ENCODE assay signal across 1 cellular context in genomic region chr1:220119043-220119512, GRCh38.
A peak's percentile ranks its signal among the peaks of the same experiment; 100 is the strongest.
TF ChIP-seq lines count a peak whose summit lies in the region.

No MANE protein-coding gene starts in this region.

TF ChIP-seq in K562, 482 proteins besides CTCF, POLR2A, EP300 and RAD21 (continued from another document and continues in another):
- TF ChIP-seq PHF20 (IDR thresholded peaks at IDR 0.05; ENCODE audit: partially characterized antibody): no peak
- TF ChIP-seq, protein P1, sequence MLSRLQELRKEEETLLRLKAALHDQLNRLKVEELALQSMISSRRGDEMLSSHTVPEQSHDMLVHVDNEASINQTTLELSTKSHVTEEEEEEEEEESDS (CRISPR knock-in tag; IDR thresholded peaks at IDR 0.05): no peak
- peak; percentile 94 for TF ChIP-seq SOX6 (IDR thresholded peaks at IDR 0.05)
- TF ChIP-seq PYGO2 (tag; IDR thresholded peaks at IDR 0.05): no peak
- TF ChIP-seq, protein P2, sequence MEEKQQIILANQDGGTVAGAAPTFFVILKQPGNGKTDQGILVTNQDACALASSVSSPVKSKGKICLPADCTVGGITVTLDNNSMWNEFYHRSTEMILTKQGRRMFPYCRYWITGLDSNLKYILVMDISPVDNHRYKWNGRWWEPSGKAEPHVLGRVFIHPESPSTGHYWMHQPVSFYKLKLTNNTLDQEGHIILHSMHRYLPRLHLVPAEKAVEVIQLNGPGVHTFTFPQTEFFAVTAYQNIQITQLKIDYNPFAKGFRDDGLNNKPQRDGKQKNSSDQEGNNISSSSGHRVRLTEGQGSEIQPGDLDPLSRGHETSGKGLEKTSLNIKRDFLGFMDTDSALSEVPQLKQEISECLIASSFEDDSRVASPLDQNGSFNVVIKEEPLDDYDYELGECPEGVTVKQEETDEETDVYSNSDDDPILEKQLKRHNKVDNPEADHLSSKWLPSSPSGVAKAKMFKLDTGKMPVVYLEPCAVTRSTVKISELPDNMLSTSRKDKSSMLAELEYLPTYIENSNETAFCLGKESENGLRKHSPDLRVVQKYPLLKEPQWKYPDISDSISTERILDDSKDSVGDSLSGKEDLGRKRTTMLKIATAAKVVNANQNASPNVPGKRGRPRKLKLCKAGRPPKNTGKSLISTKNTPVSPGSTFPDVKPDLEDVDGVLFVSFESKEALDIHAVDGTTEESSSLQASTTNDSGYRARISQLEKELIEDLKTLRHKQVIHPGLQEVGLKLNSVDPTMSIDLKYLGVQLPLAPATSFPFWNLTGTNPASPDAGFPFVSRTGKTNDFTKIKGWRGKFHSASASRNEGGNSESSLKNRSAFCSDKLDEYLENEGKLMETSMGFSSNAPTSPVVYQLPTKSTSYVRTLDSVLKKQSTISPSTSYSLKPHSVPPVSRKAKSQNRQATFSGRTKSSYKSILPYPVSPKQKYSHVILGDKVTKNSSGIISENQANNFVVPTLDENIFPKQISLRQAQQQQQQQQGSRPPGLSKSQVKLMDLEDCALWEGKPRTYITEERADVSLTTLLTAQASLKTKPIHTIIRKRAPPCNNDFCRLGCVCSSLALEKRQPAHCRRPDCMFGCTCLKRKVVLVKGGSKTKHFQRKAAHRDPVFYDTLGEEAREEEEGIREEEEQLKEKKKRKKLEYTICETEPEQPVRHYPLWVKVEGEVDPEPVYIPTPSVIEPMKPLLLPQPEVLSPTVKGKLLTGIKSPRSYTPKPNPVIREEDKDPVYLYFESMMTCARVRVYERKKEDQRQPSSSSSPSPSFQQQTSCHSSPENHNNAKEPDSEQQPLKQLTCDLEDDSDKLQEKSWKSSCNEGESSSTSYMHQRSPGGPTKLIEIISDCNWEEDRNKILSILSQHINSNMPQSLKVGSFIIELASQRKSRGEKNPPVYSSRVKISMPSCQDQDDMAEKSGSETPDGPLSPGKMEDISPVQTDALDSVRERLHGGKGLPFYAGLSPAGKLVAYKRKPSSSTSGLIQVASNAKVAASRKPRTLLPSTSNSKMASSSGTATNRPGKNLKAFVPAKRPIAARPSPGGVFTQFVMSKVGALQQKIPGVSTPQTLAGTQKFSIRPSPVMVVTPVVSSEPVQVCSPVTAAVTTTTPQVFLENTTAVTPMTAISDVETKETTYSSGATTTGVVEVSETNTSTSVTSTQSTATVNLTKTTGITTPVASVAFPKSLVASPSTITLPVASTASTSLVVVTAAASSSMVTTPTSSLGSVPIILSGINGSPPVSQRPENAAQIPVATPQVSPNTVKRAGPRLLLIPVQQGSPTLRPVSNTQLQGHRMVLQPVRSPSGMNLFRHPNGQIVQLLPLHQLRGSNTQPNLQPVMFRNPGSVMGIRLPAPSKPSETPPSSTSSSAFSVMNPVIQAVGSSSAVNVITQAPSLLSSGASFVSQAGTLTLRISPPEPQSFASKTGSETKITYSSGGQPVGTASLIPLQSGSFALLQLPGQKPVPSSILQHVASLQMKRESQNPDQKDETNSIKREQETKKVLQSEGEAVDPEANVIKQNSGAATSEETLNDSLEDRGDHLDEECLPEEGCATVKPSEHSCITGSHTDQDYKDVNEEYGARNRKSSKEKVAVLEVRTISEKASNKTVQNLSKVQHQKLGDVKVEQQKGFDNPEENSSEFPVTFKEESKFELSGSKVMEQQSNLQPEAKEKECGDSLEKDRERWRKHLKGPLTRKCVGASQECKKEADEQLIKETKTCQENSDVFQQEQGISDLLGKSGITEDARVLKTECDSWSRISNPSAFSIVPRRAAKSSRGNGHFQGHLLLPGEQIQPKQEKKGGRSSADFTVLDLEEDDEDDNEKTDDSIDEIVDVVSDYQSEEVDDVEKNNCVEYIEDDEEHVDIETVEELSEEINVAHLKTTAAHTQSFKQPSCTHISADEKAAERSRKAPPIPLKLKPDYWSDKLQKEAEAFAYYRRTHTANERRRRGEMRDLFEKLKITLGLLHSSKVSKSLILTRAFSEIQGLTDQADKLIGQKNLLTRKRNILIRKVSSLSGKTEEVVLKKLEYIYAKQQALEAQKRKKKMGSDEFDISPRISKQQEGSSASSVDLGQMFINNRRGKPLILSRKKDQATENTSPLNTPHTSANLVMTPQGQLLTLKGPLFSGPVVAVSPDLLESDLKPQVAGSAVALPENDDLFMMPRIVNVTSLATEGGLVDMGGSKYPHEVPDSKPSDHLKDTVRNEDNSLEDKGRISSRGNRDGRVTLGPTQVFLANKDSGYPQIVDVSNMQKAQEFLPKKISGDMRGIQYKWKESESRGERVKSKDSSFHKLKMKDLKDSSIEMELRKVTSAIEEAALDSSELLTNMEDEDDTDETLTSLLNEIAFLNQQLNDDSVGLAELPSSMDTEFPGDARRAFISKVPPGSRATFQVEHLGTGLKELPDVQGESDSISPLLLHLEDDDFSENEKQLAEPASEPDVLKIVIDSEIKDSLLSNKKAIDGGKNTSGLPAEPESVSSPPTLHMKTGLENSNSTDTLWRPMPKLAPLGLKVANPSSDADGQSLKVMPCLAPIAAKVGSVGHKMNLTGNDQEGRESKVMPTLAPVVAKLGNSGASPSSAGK (IDR thresholded peaks at IDR 0.05): no peak
- no peak for TF ChIP-seq ZNF561 (CRISPR knock-in tag; conservative IDR thresholded peaks at IDR 0.05)
- TF ChIP-seq, protein P3, sequence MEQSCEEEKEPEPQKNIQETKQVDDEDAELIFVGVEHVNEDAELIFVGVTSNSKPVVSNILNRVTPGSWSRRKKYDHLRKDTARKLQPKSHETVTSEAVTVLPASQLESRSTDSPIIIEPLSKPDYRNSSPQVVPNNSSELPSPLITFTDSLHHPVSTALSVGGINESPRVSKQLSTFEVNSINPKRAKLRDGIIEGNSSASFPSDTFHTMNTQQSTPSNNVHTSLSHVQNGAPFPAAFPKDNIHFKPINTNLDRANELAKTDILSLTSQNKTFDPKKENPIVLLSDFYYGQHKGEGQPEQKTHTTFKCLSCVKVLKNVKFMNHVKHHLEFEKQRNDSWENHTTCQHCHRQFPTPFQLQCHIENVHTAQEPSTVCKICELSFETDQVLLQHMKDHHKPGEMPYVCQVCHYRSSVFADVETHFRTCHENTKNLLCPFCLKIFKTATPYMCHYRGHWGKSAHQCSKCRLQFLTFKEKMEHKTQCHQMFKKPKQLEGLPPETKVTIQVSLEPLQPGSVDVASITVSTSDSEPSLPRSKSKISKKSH (CRISPR knock-in tag; IDR thresholded peaks at IDR 0.05): no peak
- peak; percentile 94 for TF ChIP-seq FOSL1 (tag; conservative IDR thresholded peaks at IDR 0.05)
- TF ChIP-seq, protein P4, sequence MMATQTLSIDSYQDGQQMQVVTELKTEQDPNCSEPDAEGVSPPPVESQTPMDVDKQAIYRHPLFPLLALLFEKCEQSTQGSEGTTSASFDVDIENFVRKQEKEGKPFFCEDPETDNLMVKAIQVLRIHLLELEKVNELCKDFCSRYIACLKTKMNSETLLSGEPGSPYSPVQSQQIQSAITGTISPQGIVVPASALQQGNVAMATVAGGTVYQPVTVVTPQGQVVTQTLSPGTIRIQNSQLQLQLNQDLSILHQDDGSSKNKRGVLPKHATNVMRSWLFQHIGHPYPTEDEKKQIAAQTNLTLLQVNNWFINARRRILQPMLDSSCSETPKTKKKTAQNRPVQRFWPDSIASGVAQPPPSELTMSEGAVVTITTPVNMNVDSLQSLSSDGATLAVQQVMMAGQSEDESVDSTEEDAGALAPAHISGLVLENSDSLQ (IDR thresholded peaks at IDR 0.05): peak; percentile 90
- TF ChIP-seq ETV5 (CRISPR knock-in tag; IDR thresholded peaks at IDR 0.05; ENCODE audit: low read depth): no peak
- TF ChIP-seq TCFL5 (CRISPR knock-in tag; conservative IDR thresholded peaks at IDR 0.05): no peak
- TF ChIP-seq SMAD3 (CRISPR knock-in tag; conservative IDR thresholded peaks at IDR 0.05): no peak
- no peak for TF ChIP-seq ZBTB1 (CRISPR knock-in tag; IDR thresholded peaks at IDR 0.05; ENCODE audit: borderline replicate concordance, low read depth)
- no peak for TF ChIP-seq PRMT5 (CRISPR knock-in tag; IDR thresholded peaks at IDR 0.05)
- TF ChIP-seq ZBTB43 (CRISPR knock-in tag; IDR thresholded peaks at IDR 0.05): no peak
- no peak for TF ChIP-seq DIDO1 (tag; IDR thresholded peaks at IDR 0.05; ENCODE audit: low read depth)
- TF ChIP-seq CREB1 (IDR thresholded peaks at IDR 0.05): peak; percentile 92
- peak; percentile 84; the same call in 1 of the 2 replicates for TF ChIP-seq CREB1 (CRISPR knock-in tag; IDR thresholded peaks at IDR 0.05)
- TF ChIP-seq CBX8 (IDR thresholded peaks at IDR 0.05; ENCODE audit: borderline replicate concordance, extremely low read depth, low read depth, low read length, poor library complexity, severe bottlenecking): no peak
- no peak for TF ChIP-seq SUPT5H (IDR thresholded peaks at IDR 0.05)
- no peak for TF ChIP-seq ZNF384 (IDR thresholded peaks at IDR 0.05; ENCODE audit: low read depth, low read length)
- TF ChIP-seq HLTF (IDR thresholded peaks at IDR 0.05): 0 out of 2 replicates have a peak, but pooled peaks have one; percentile 26
- TF ChIP-seq FOXA1 (IDR thresholded peaks at IDR 0.05; ENCODE audit: borderline replicate concordance): no peak
- TF ChIP-seq KLF1 (tag; IDR thresholded peaks at IDR 0.05): no peak
- no peak for TF ChIP-seq KLF6 (CRISPR knock-in tag; IDR thresholded peaks at IDR 0.05; ENCODE audit: borderline replicate concordance)
- TF ChIP-seq DDX20 (tag; IDR thresholded peaks at IDR 0.05; ENCODE audit: low read depth): no peak
- TF ChIP-seq, protein P5, sequence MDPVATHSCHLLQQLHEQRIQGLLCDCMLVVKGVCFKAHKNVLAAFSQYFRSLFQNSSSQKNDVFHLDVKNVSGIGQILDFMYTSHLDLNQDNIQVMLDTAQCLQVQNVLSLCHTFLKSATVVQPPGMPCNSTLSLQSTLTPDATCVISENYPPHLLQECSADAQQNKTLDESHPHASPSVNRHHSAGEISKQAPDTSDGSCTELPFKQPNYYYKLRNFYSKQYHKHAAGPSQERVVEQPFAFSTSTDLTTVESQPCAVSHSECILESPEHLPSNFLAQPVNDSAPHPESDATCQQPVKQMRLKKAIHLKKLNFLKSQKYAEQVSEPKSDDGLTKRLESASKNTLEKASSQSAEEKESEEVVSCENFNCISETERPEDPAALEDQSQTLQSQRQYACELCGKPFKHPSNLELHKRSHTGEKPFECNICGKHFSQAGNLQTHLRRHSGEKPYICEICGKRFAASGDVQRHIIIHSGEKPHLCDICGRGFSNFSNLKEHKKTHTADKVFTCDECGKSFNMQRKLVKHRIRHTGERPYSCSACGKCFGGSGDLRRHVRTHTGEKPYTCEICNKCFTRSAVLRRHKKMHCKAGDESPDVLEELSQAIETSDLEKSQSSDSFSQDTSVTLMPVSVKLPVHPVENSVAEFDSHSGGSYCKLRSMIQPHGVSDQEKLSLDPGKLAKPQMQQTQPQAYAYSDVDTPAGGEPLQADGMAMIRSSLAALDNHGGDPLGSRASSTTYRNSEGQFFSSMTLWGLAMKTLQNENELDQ (CRISPR knock-in tag; IDR thresholded peaks at IDR 0.05; ENCODE audit: borderline replicate concordance): no peak
- peak; percentile 43; the same call in 1 of the 2 replicates for TF ChIP-seq ETV1 (tag; conservative IDR thresholded peaks at IDR 0.05; ENCODE audit: low read depth)
- no peak for TF ChIP-seq ZSCAN32 (CRISPR knock-in tag; IDR thresholded peaks at IDR 0.05)
- TF ChIP-seq SP1 (CRISPR knock-in tag; IDR thresholded peaks at IDR 0.05): peak; percentile 53; the same call in 1 of the 2 replicates
- TF ChIP-seq, protein P6, sequence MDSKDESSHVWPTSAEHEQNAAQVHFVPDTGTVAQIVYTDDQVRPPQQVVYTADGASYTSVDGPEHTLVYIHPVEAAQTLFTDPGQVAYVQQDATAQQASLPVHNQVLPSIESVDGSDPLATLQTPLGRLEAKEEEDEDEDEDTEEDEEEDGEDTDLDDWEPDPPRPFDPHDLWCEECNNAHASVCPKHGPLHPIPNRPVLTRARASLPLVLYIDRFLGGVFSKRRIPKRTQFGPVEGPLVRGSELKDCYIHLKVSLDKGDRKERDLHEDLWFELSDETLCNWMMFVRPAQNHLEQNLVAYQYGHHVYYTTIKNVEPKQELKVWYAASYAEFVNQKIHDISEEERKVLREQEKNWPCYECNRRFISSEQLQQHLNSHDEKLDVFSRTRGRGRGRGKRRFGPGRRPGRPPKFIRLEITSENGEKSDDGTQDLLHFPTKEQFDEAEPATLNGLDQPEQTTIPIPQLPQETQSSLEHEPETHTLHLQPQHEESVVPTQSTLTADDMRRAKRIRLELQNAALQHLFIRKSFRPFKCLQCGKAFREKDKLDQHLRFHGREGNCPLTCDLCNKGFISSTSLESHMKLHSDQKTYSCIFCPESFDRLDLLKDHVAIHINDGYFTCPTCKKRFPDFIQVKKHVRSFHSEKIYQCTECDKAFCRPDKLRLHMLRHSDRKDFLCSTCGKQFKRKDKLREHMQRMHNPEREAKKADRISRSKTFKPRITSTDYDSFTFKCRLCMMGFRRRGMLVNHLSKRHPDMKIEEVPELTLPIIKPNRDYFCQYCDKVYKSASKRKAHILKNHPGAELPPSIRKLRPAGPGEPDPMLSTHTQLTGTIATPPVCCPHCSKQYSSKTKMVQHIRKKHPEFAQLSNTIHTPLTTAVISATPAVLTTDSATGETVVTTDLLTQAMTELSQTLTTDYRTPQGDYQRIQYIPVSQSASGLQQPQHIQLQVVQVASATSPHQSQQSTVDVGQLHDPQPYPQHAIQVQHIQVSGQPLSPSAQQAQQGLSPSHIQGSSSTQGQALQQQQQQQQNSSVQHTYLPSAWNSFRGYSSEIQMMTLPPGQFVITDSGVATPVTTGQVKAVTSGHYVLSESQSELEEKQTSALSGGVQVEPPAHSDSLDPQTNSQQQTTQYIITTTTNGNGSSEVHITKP (IDR thresholded peaks at IDR 0.05; ENCODE audit: partially characterized antibody): peak; percentile 86
- TF ChIP-seq PTBP1 (IDR thresholded peaks at IDR 0.05; ENCODE audit: low read depth, low read length): no peak
- TF ChIP-seq, protein P7, sequence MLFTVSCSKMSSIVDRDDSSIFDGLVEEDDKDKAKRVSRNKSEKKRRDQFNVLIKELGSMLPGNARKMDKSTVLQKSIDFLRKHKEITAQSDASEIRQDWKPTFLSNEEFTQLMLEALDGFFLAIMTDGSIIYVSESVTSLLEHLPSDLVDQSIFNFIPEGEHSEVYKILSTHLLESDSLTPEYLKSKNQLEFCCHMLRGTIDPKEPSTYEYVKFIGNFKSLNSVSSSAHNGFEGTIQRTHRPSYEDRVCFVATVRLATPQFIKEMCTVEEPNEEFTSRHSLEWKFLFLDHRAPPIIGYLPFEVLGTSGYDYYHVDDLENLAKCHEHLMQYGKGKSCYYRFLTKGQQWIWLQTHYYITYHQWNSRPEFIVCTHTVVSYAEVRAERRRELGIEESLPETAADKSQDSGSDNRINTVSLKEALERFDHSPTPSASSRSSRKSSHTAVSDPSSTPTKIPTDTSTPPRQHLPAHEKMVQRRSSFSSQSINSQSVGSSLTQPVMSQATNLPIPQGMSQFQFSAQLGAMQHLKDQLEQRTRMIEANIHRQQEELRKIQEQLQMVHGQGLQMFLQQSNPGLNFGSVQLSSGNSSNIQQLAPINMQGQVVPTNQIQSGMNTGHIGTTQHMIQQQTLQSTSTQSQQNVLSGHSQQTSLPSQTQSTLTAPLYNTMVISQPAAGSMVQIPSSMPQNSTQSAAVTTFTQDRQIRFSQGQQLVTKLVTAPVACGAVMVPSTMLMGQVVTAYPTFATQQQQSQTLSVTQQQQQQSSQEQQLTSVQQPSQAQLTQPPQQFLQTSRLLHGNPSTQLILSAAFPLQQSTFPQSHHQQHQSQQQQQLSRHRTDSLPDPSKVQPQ (CRISPR knock-in tag; IDR thresholded peaks at IDR 0.05; ENCODE audit: borderline replicate concordance): no peak
- TF ChIP-seq IFI16 (CRISPR knock-in tag; IDR thresholded peaks at IDR 0.05): no peak
- TF ChIP-seq FOXA3 (CRISPR knock-in tag; conservative IDR thresholded peaks at IDR 0.05 in 1 of 2, IDR thresholded peaks at IDR 0.05 in 1 of 2): no peak
